Comparison of ENCODE assay signal across 9 cellular contexts in the genomic region with DNA sequence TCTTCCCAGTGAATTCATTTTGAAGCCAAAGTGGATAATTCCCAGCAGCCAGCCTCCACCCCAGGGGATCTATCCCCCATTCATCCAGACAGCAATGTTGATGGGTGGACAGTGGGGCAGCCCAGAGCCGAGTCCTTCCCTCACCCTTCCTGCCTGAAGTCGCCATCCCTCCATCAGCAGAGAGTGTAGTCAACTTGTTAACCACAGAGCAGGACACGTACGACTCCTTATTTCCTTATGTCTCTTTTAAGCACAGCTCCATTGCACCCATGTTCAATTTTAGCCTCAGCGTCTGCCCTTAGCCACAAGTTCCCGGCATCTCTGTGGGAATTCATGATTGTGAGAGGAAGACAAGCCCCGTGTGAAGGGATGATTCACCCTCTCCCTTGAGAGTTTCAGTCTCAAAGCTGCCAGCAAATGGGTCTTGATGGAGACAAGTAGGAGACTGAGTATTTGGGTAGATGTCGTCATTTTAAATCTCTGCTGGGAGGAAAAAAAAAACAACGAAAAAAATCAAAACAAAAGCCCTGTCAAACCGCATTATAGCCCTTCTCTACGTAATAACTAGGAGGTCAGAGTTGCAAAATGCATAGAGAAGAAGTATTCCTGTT.
A peak's percentile ranks its signal among the peaks of the same experiment; 100 is the strongest.
DNase-seq lines count a peak whose midpoint lies in the region; ATAC-seq and TF ChIP-seq lines count a peak whose summit lies in the region.
"Had no signal": no experiment of that assay in that cellular context is flagged by ENCODE, and none has a peak within 500 bp of the region (broad histone marks: within the 10 kb centered on the region; RNA-seq: fewer than 3 reads in every experiment).

No MANE protein-coding gene starts in this region.

- TF ChIP-seq CTCF in NB4 (IDR thresholded peaks at IDR 0.05; ENCODE audit: low read depth, low read length) (no peak), retinal pigment epithelial cell (conservative IDR thresholded peaks at IDR 0.05; ENCODE audit: low read depth, low read length) (no peak)

- H3K4me3 ChIP-seq in NB4 (ENCODE audit: low read depth, low read length) (no peak overlapping the region), retinal pigment epithelial cell (ENCODE audit: low read length) (no peak overlapping the region)

- no peak for ATAC-seq in HG03139 (IDR thresholded peaks at IDR 0.05; ENCODE audit: unreplicated experiment)

- H3K27ac ChIP-seq in epithelial cell of prostate: no peak overlapping the region

- peak; percentile 91 for DNase-seq in GM03348 (ENCODE audit: low spot score)
- peak; percentile 88 for DNase-seq in NB4 (ENCODE audit: low read depth)
- DNase-seq in epithelial cell of prostate (ENCODE audit: low read depth, low spot score): peak; percentile 48
- peak; percentile 84 for DNase-seq in retinal pigment epithelial cell (ENCODE audit: low read depth)
- no peak for DNase-seq in NCI-H128 (lab: John Stamatoyannopoulos, UW; ENCODE audit: unreplicated experiment)
- DNase-seq in RPMI8226: no peak
- no peak for DNase-seq in NCI-H1694 treated with DMSO at 0.1 percent for 48 hours (lab: John Stamatoyannopoulos, UW)
- DNase-seq: T-helper 9 cell had no signal

- no peak for TF ChIP-seq POLR2A in NB4 (IDR thresholded peaks at IDR 0.05; ENCODE audit: extremely low read depth, insufficient read length)

Comparison
In these comparisons a context has a peak if more than half of its experiments do, and no peak if none do; other contexts are left out.
1. DNase-seq: peak in GM03348 (single experiment), NB4 (single experiment), epithelial cell of prostate (single experiment) and retinal pigment epithelial cell (single experiment); none in NCI-H128 (single experiment), RPMI8226 (single experiment) and NCI-H1694 treated with DMSO at 0.1 percent for 48 hours (single experiment).